ENCODE assay signal across 1 cellular context in the genomic region with DNA sequence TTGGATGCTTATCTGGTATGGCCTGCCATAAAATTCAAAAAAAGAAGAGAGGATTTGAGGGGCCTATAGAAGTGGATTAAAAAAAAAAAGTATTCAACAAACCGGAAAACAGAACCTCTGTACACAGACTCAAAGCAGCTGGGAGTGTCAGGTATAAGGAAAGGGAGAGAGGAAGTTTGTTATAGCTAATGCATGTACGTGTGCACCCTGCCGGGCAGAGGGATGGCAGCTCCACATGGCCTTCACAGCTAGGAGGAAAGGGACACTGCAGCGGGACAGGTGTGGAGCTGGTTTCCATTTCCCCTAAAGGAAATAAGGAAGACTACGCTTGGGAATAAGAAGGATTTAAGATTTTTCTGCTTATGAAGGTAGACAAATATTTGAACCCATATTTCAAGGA.
TF ChIP-seq lines count a peak whose summit lies in the region.

No MANE protein-coding gene starts in this region.

TF ChIP-seq in GM23338, 12 proteins besides CTCF, POLR2A, EP300 and RAD21 (continued from another document):
- TF ChIP-seq, protein P1, sequence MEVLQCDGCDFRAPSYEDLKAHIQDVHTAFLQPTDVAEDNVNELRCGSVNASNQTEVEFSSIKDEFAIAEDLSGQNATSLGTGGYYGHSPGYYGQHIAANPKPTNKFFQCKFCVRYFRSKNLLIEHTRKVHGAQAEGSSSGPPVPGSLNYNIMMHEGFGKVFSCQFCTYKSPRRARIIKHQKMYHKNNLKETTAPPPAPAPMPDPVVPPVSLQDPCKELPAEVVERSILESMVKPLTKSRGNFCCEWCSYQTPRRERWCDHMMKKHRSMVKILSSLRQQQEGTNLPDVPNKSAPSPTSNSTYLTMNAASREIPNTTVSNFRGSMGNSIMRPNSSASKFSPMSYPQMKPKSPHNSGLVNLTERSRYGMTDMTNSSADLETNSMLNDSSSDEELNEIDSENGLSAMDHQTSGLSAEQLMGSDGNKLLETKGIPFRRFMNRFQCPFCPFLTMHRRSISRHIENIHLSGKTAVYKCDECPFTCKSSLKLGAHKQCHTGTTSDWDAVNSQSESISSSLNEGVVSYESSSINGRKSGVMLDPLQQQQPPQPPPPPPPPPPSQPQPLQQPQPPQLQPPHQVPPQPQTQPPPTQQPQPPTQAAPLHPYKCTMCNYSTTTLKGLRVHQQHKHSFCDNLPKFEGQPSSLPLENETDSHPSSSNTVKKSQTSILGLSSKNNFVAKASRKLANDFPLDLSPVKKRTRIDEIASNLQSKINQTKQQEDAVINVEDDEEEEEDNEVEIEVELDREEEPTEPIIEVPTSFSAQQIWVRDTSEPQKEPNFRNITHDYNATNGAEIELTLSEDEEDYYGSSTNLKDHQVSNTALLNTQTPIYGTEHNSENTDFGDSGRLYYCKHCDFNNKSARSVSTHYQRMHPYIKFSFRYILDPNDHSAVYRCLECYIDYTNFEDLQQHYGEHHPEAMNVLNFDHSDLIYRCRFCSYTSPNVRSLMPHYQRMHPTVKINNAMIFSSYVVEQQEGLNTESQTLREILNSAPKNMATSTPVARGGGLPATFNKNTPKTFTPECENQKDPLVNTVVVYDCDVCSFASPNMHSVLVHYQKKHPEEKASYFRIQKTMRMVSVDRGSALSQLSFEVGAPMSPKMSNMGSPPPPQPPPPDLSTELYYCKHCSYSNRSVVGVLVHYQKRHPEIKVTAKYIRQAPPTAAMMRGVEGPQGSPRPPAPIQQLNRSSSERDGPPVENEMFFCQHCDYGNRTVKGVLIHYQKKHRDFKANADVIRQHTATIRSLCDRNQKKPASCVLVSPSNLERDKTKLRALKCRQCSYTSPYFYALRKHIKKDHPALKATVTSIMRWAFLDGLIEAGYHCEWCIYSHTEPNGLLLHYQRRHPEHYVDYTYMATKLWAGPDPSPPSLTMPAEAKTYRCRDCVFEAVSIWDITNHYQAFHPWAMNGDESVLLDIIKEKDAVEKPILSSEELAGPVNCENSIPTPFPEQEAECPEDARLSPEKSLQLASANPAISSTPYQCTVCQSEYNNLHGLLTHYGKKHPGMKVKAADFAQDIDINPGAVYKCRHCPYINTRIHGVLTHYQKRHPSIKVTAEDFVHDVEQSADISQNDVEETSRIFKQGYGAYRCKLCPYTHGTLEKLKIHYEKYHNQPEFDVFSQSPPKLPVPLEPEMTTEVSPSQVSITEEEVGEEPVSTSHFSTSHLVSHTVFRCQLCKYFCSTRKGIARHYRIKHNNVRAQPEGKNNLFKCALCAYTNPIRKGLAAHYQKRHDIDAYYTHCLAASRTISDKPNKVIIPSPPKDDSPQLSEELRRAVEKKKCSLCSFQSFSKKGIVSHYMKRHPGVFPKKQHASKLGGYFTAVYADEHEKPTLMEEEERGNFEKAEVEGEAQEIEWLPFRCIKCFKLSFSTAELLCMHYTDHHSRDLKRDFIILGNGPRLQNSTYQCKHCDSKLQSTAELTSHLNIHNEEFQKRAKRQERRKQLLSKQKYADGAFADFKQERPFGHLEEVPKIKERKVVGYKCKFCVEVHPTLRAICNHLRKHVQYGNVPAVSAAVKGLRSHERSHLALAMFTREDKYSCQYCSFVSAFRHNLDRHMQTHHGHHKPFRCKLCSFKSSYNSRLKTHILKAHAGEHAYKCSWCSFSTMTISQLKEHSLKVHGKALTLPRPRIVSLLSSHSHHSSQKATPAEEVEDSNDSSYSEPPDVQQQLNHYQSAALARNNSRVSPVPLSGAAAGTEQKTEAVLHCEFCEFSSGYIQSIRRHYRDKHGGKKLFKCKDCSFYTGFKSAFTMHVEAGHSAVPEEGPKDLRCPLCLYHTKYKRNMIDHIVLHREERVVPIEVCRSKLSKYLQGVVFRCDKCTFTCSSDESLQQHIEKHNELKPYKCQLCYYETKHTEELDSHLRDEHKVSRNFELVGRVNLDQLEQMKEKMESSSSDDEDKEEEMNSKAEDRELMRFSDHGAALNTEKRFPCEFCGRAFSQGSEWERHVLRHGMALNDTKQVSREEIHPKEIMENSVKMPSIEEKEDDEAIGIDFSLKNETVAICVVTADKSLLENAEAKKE (CRISPR knock-in tag; IDR thresholded peaks at IDR 0.05), result no peak
- TF ChIP-seq CREB1 (CRISPR knock-in tag; IDR thresholded peaks at IDR 0.05; ENCODE audit: low read depth) (no peak), JUNB (IDR thresholded peaks at IDR 0.05; ENCODE audit: unreplicated experiment) (no peak)
- TF ChIP-seq, protein P2, sequence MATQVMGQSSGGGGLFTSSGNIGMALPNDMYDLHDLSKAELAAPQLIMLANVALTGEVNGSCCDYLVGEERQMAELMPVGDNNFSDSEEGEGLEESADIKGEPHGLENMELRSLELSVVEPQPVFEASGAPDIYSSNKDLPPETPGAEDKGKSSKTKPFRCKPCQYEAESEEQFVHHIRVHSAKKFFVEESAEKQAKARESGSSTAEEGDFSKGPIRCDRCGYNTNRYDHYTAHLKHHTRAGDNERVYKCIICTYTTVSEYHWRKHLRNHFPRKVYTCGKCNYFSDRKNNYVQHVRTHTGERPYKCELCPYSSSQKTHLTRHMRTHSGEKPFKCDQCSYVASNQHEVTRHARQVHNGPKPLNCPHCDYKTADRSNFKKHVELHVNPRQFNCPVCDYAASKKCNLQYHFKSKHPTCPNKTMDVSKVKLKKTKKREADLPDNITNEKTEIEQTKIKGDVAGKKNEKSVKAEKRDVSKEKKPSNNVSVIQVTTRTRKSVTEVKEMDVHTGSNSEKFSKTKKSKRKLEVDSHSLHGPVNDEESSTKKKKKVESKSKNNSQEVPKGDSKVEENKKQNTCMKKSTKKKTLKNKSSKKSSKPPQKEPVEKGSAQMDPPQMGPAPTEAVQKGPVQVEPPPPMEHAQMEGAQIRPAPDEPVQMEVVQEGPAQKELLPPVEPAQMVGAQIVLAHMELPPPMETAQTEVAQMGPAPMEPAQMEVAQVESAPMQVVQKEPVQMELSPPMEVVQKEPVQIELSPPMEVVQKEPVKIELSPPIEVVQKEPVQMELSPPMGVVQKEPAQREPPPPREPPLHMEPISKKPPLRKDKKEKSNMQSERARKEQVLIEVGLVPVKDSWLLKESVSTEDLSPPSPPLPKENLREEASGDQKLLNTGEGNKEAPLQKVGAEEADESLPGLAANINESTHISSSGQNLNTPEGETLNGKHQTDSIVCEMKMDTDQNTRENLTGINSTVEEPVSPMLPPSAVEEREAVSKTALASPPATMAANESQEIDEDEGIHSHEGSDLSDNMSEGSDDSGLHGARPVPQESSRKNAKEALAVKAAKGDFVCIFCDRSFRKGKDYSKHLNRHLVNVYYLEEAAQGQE (IDR thresholded peaks at IDR 0.05; ENCODE audit: unreplicated experiment), result no peak
